ENCODE assay signal across 16 cellular contexts in genomic region chr19:10634430-10634829, GRCh38. TPM values are rescaled to one million over a fixed set of nuclear protein-coding genes. Genes with fewer than 3 reads are reported as not detected.
DNase-seq lines count a peak whose midpoint lies in the region; ATAC-seq and TF ChIP-seq lines count a peak whose summit lies in the region.
"Had no signal": no experiment of that assay in that cellular context is flagged by ENCODE, and none has a peak within 500 bp of the region (broad histone marks: within the 10 kb centered on the region; RNA-seq: fewer than 3 reads in every experiment).

No MANE protein-coding gene starts in this region.

- H3K27ac ChIP-seq in neutrophil = peak overlapping the region; percentile 66

- H3K36me3 ChIP-seq in H7 (replicated peaks; ENCODE audit: control insufficient read depth, insufficient read depth, low read length) (peaks cover 39% of the 10 kb centered on the region), neutrophil (peaks cover 100% of the 10 kb centered on the region)

- intact Hi-C loops in activated CD4-positive, alpha-beta memory T cell treated with anti-CD3 and anti-CD28 coated beads for 36 hours (cut with micrococcal nuclease) = no loop called here

- H3K27me3 Mint-ChIP-seq in activated CD4-positive, alpha-beta memory T cell treated with anti-CD3 and anti-CD28 coated beads for 36 hours = no peaks in the 10 kb centered on the region
- no peaks in the 10 kb centered on the region for H3K27me3 Mint-ChIP-seq in activated CD4-positive, alpha-beta memory T cell treated with anti-CD3 and anti-CD28 coated beads, Interleukin-2, amount 10 ng/mL, durations not matched to agents 7 days and 5 days
- H3K27me3 Mint-ChIP-seq: B cell, IgD-negative memory B cell had no signal

- TF ChIP-seq CTCF in neutrophil (IDR thresholded peaks at IDR 0.05) = no peak

- no peak overlapping the region for H3K4me3 ChIP-seq in H7 (ENCODE audit: insufficient read depth, low read depth, low read length)
- H3K4me3 ChIP-seq in neutrophil (ENCODE audit: low read depth in 1 of 2, low read length in 1 of 2) = no peak overlapping the region
- H3K4me3 ChIP-seq: BLaER1 treated with 17β-estradiol and CSF1 and Interleukin-3, amounts not matched to agents 10 nM and 100 nM; HAP-1 had no signal

- CTCF ChIA-PET in activated CD4-positive, alpha-beta memory T cell treated with anti-CD3 and anti-CD28 coated beads for 36 hours (lab: Charles Lee) = interaction anchor here (0.9 to 1.3 kb wide), 3 partner anchors 9 to 47 kb away, joined by 3 read pairs; no protein-coding TSS in a partner anchor
- CTCF ChIA-PET in activated CD4-positive, alpha-beta memory T cell treated with anti-CD3 and anti-CD28 coated beads, Interleukin-2, amount 10 ng/mL, durations not matched to agents 7 days and 5 days (lab: Charles Lee) = interaction anchor here (2.2 to 2.5 kb wide), 2 partner anchors 10 to 53 kb away, joined by 5 to 7 read pairs; no protein-coding TSS in a partner anchor

- H3K4me1 ChIP-seq in neutrophil (ENCODE audit: control insufficient read depth in 1 of 2, insufficient read depth in 1 of 2, low read depth in 1 of 2, low read length in 1 of 2) = peaks cover 35 to 43% of the 10 kb centered on the region in 2 experiments
- H3K4me1 ChIP-seq: HAP-1 had no signal

- DNase-seq in activated CD4-positive, alpha-beta memory T cell treated with anti-CD3 and anti-CD28 coated beads for 36 hours = no peak
- DNase-seq in activated CD4-positive, alpha-beta memory T cell treated with anti-CD3 and anti-CD28 coated beads, Interleukin-2, amount 10 ng/mL, durations not matched to agents 7 days and 5 days = no peak
- peak; percentile 13 for DNase-seq in H7
- no peak for DNase-seq in GDM1 (lab: John Stamatoyannopoulos, UW)
- no peak for DNase-seq in DMS114 treated with DMSO at 0.1 percent for 48 hours (lab: John Stamatoyannopoulos, UW; ENCODE audit: unreplicated experiment)
- DNase-seq: Calu3; CD8-positive, alpha-beta T cell; DMS53; DND-41; EL had no signal

- no peaks in the 10 kb centered on the region for H3K9me3 Mint-ChIP-seq in activated CD4-positive, alpha-beta memory T cell treated with anti-CD3 and anti-CD28 coated beads for 36 hours
- no peaks in the 10 kb centered on the region for H3K9me3 Mint-ChIP-seq in activated CD4-positive, alpha-beta memory T cell treated with anti-CD3 and anti-CD28 coated beads, Interleukin-2, amount 10 ng/mL, durations not matched to agents 7 days and 5 days
- H3K9me3 Mint-ChIP-seq: CD8-positive, alpha-beta T cell; IgD-negative memory B cell had no signal

- H3K4me1 Mint-ChIP-seq in activated CD4-positive, alpha-beta memory T cell treated with anti-CD3 and anti-CD28 coated beads for 36 hours (ENCODE audit: low read depth) = peaks cover 5% of the 10 kb centered on the region
- peaks cover 11% of the 10 kb centered on the region for H3K4me1 Mint-ChIP-seq in activated CD4-positive, alpha-beta memory T cell treated with anti-CD3 and anti-CD28 coated beads, Interleukin-2, amount 10 ng/mL, durations not matched to agents 7 days and 5 days

- peak overlapping the region; percentile 5 for H3K27ac Mint-ChIP-seq in activated CD4-positive, alpha-beta memory T cell treated with anti-CD3 and anti-CD28 coated beads for 36 hours
- H3K27ac Mint-ChIP-seq in activated CD4-positive, alpha-beta memory T cell treated with anti-CD3 and anti-CD28 coated beads, Interleukin-2, amount 10 ng/mL, durations not matched to agents 7 days and 5 days = no peak overlapping the region
- H3K27ac Mint-ChIP-seq: B cell had no signal

- ATAC-seq in HG03469 (IDR thresholded peaks at IDR 0.05; ENCODE audit: unreplicated experiment) = no peak
- ATAC-seq: CD8-positive, alpha-beta T cell had no signal

- peaks cover 48% of the 10 kb centered on the region for H3K36me3 Mint-ChIP-seq in activated CD4-positive, alpha-beta memory T cell treated with anti-CD3 and anti-CD28 coated beads for 36 hours
- H3K36me3 Mint-ChIP-seq in activated CD4-positive, alpha-beta memory T cell treated with anti-CD3 and anti-CD28 coated beads, Interleukin-2, amount 10 ng/mL, durations not matched to agents 7 days and 5 days (ENCODE audit: low read depth) = peaks cover 64% of the 10 kb centered on the region
- H3K36me3 Mint-ChIP-seq: IgD-negative memory B cell had no signal

- H3K4me3 Mint-ChIP-seq in activated CD4-positive, alpha-beta memory T cell treated with anti-CD3 and anti-CD28 coated beads for 36 hours = no peak overlapping the region
- no peak overlapping the region for H3K4me3 Mint-ChIP-seq in activated CD4-positive, alpha-beta memory T cell treated with anti-CD3 and anti-CD28 coated beads, Interleukin-2, amount 10 ng/mL, durations not matched to agents 7 days and 5 days
- H3K4me3 Mint-ChIP-seq: B cell; CD8-positive, alpha-beta T cell had no signal

- H3K9me3 ChIP-seq in neutrophil = peaks cover 8% of the 10 kb centered on the region
- H3K9me3 ChIP-seq: BLaER1 treated with 17β-estradiol and CSF1 and Interleukin-3, amounts not matched to agents 10 nM and 100 nM; HAP-1 had no signal

- no peaks in the 10 kb centered on the region for H3K27me3 ChIP-seq in H7 (ENCODE audit: control insufficient read depth, insufficient read depth, low read length)
- H3K27me3 ChIP-seq in neutrophil = no peaks in the 10 kb centered on the region
- H3K27me3 ChIP-seq: BLaER1 treated with 17β-estradiol and CSF1 and Interleukin-3, amounts not matched to agents 10 nM and 100 nM had no signal

- POLR2A ChIA-PET in activated CD4-positive, alpha-beta memory T cell treated with anti-CD3 and anti-CD28 coated beads for 36 hours (lab: Charles Lee) = no interaction called here
- POLR2A ChIA-PET in activated CD4-positive, alpha-beta memory T cell treated with anti-CD3 and anti-CD28 coated beads, Interleukin-2, amount 10 ng/mL, durations not matched to agents 7 days and 5 days (lab: Charles Lee) = interaction anchor here (1.4 kb wide), 1 partner anchor 19 kb away, joined by 6 read pairs; no protein-coding TSS in a partner anchor

RNA-seq across cellular contexts. Expression of gene SLC44A2, which starts 9.1 kb away (rescaled TPM):
- 10 to 100 TPM; 89.3 to 94.6 TPM for total RNA-seq in activated CD4-positive, alpha-beta memory T cell treated with anti-CD3 and anti-CD28 coated beads for 36 hours
- 100 to 1,000 TPM; 147 to 152 TPM for total RNA-seq in activated CD4-positive, alpha-beta memory T cell treated with anti-CD3 and anti-CD28 coated beads, Interleukin-2, amount 10 ng/mL, durations not matched to agents 7 days and 5 days
- 39.4 and 43.0 TPM in 2 replicates for total RNA-seq in H7 (2014; rRNA removed; shearing (Covaris generic))

RNA-seq across cellular contexts. Expression of gene ILF3, which starts 19.7 kb away (rescaled TPM):
- 100 to 1,000 TPM; 355 to 357 TPM for total RNA-seq in activated CD4-positive, alpha-beta memory T cell treated with anti-CD3 and anti-CD28 coated beads for 36 hours
- 100 to 1,000 TPM; 301 to 324 TPM for total RNA-seq in activated CD4-positive, alpha-beta memory T cell treated with anti-CD3 and anti-CD28 coated beads, Interleukin-2, amount 10 ng/mL, durations not matched to agents 7 days and 5 days
- total RNA-seq in H7 (2014; rRNA removed; shearing (Covaris generic)) = 354 and 378 TPM in 2 replicates

RNA-seq across cellular contexts. Expression of gene AP1M2, which starts 47.3 kb away (rescaled TPM):
- total RNA-seq in activated CD4-positive, alpha-beta memory T cell treated with anti-CD3 and anti-CD28 coated beads for 36 hours = not detected
- total RNA-seq in activated CD4-positive, alpha-beta memory T cell treated with anti-CD3 and anti-CD28 coated beads, Interleukin-2, amount 10 ng/mL, durations not matched to agents 7 days and 5 days = not detected
- total RNA-seq in H7 (2014; rRNA removed; shearing (Covaris generic)) = 16.4 and 23.7 TPM in 2 replicates
- total RNA-seq: B cell; CD8-positive, alpha-beta T cell had no signal

Comparison
In these comparisons a context has a peak if more than half of its experiments do, and no peak if none do; other contexts are left out.
1. RNA of gene AP1M2, which starts 47.3 kb away (total RNA-seq): 16.4 to 23.7 TPM in H7; not detected in activated CD4-positive, alpha-beta memory T cell treated with anti-CD3 and anti-CD28 coated beads, Interleukin-2, amount 10 ng/mL, durations not matched to agents 7 days and 5 days and not detected in activated CD4-positive, alpha-beta memory T cell treated with anti-CD3 and anti-CD28 coated beads for 36 hours; every median in the first group is over 10 times any median in the second.